25 cellular contexts compared by ENCODE assay signal in the genomic region with DNA sequence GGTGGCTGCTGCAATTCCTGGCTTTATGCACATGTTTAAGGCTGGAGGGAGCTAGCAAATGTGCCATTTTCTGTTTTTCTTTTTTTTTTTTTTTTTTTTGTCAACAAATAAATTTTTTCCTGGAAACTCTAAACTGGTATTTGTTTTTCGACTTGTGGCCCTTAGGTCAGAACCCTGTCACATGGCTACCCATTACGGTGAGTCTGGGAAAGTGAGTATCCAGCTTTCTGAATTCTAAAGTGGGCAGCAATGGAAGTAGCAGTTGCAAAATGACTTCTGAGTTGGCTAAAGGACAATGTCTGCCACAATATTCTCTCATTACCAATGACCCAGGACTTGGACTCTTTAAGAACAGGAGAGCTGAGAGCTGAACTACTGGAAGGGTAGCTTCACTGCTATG.
"Had no signal": no experiment of that assay in that cellular context is flagged by ENCODE, and none has a peak within 500 bp of the region (broad histone marks: within the 10 kb centered on the region; RNA-seq: fewer than 3 reads in every experiment).

No MANE protein-coding gene starts in this region.

- H3K9me3 ChIP-seq: colonic mucosa, gastrocnemius medialis, ovary, psoas muscle, testis, tibial artery had no signal

- H3K36me3 ChIP-seq: colonic mucosa, gastrocnemius medialis, ovary, tibial artery had no signal

- H3K4me1 Mint-ChIP-seq: natural killer cell; stimulated activated effector memory CD8-positive, alpha-beta T cell treated with anti-CD3 and anti-CD28 coated beads, Interleukin-12 subunit alpha, Interleukin-12 subunit beta, amount 100 ng/mL, for 72 hours had no signal

- ATAC-seq: esophagus mucosa; gastrocnemius medialis; natural killer cell; psoas muscle; sciatic nerve; stimulated activated effector memory CD8-positive, alpha-beta T cell treated with anti-CD3 and anti-CD28 coated beads, Interleukin-12 subunit alpha, Interleukin-12 subunit beta, amount 100 ng/mL, for 72 hours; stimulated activated naive CD8-positive, alpha-beta T cell treated with anti-CD3 and anti-CD28 coated beads, Interleukin-15, Interleukin-2, amounts not matched to agents 100 U/mL and 50 U/mL, for 24 hours had no signal

- H3K27ac ChIP-seq: colonic mucosa, epithelial cell of prostate, gastrocnemius medialis, ovary, psoas muscle, testis, tibial artery had no signal

- H3K4me1 ChIP-seq: colonic mucosa, gastrocnemius medialis, psoas muscle, testis, tibial artery had no signal

- H3K4me3 ChIP-seq: colonic mucosa, gastrocnemius medialis, ovary, psoas muscle, testis, tibial artery had no signal

- DNase-seq: colonic mucosa; effector CD8-positive, alpha-beta T cell; endodermal cell; foreskin fibroblast; gastrocnemius medialis; head of caudate nucleus; natural killer cell; occipital lobe; ovary; posterior cingulate gyrus; psoas muscle; retina; stimulated activated CD4-positive, alpha-beta T cell treated with anti-CD3 and anti-CD28 coated beads, Interleukin-2, amount 100 ng/mL, for 24 hours; stimulated activated CD4-positive, alpha-beta T cell treated with anti-CD3 and anti-CD28 coated beads, Interleukin-4, amount 100 ng/mL, for 24 hours; stimulated activated naive CD8-positive, alpha-beta T cell treated with anti-CD3 and anti-CD28 coated beads, Interleukin-15, Interleukin-2, amounts not matched to agents 100 U/mL and 50 U/mL, for 24 hours; substantia nigra; testis; tibial artery had no signal

- H3K27me3 ChIP-seq: colonic mucosa, gastrocnemius medialis, ovary, testis, tibial artery had no signal

- H3K36me3 Mint-ChIP-seq: natural killer cell; stimulated activated effector memory CD8-positive, alpha-beta T cell treated with anti-CD3 and anti-CD28 coated beads, Interleukin-12 subunit alpha, Interleukin-12 subunit beta, amount 100 ng/mL, for 72 hours; type B pancreatic cell had no signal

- FAIRE-seq: keratinocyte had no signal

- H3K4me3 Mint-ChIP-seq: dendritic cell treated with granulocyte-macrophage colony-stimulating factor and Interleukin-4, amounts not matched to agents 40 ng/mL and 50 ng/mL, for 4 days; endodermal cell; natural killer cell; stimulated activated effector memory CD8-positive, alpha-beta T cell treated with anti-CD3 and anti-CD28 coated beads, Interleukin-12 subunit alpha, Interleukin-12 subunit beta, amount 100 ng/mL, for 72 hours; type B pancreatic cell had no signal

- H3K27me3 Mint-ChIP-seq: dendritic cell treated with granulocyte-macrophage colony-stimulating factor and Interleukin-4, amounts not matched to agents 40 ng/mL and 50 ng/mL, for 4 days; type B pancreatic cell had no signal

- H3K27ac Mint-ChIP-seq: dendritic cell treated with granulocyte-macrophage colony-stimulating factor and Interleukin-4, amounts not matched to agents 40 ng/mL and 50 ng/mL, for 4 days; endodermal cell; natural killer cell; stimulated activated effector memory CD8-positive, alpha-beta T cell treated with anti-CD3 and anti-CD28 coated beads, Interleukin-12 subunit alpha, Interleukin-12 subunit beta, amount 100 ng/mL, for 72 hours; type B pancreatic cell had no signal
